In genomic region chr3:183434992-183435391, GRCh38 we compare ENCODE assay signal across 16 cellular contexts. TPM values are rescaled to one million over a fixed set of nuclear protein-coding genes. Genes with fewer than 3 reads are reported as not detected.
DNase-seq lines count a peak whose midpoint lies in the region; TF ChIP-seq lines count a peak whose summit lies in the region.
"Had no signal": no experiment of that assay in that cellular context is flagged by ENCODE, and none has a peak within 500 bp of the region (broad histone marks: within the 10 kb centered on the region; RNA-seq: fewer than 3 reads in every experiment).

No MANE protein-coding gene starts in this region.

- H3K79me2 ChIP-seq in OCI-LY3 (ENCODE audit: low read length) = no peaks in the 10 kb centered on the region

- peak overlapping the region; percentile 25; the same call in 1 of the 2 replicates for H3K4me2 ChIP-seq in OCI-LY3 (ENCODE audit: low read length)

- peaks cover 5% of the 10 kb centered on the region; the same call in 1 of the 2 replicates for H3K27me3 ChIP-seq in H7 (ENCODE audit: control insufficient read depth, insufficient read depth, low read length)
- H3K27me3 ChIP-seq in OCI-LY3 (ENCODE audit: low read depth, low read length) = peaks cover 9% of the 10 kb centered on the region
- no peaks in the 10 kb centered on the region for H3K27me3 ChIP-seq in CD4-positive, alpha-beta memory T cell (ENCODE audit: insufficient read depth, low read length)

- no peak overlapping the region for H3K4me3 ChIP-seq in H7 (ENCODE audit: insufficient read depth, low read depth, low read length)
- H3K4me3 ChIP-seq in OCI-LY3 (ENCODE audit: low read length) = no peak overlapping the region
- H3K4me3 ChIP-seq in CD4-positive, alpha-beta memory T cell (ENCODE audit: low read length in 2 of 2) = no peak overlapping the region

- peak overlapping the region; percentile 84; the same call in 1 of the 2 replicates for H3K27ac ChIP-seq in OCI-LY3 (ENCODE audit: low read length)
- no peak overlapping the region for H3K27ac ChIP-seq in CD4-positive, alpha-beta memory T cell (ENCODE audit: low read depth, low read length)

- POLR2A ChIA-PET in CD4-positive, alpha-beta memory T cell (lab: Charles Lee; ENCODE audit: partially characterized antibody) = no interaction called here

- CTCF ChIA-PET in CD4-positive, alpha-beta memory T cell (lab: Charles Lee; ENCODE audit: partially characterized antibody) = no interaction called here

- TF ChIP-seq CTCF in OCI-LY3 (IDR thresholded peaks at IDR 0.05; ENCODE audit: low read depth, low read length) (no peak), osteocyte (IDR thresholded peaks at IDR 0.05) (no peak), GM10266 (IDR thresholded peaks at IDR 0.05; ENCODE audit: control insufficient read depth, insufficient read depth, low read depth, missing control alignments) (no peak)

- H3K9ac ChIP-seq in OCI-LY3 (ENCODE audit: low read length) = no peak overlapping the region

- DNase-seq in H7 (peak; percentile 62), iPS DF 19.7 (ENCODE audit: low read depth, low spot score) (peak; percentile 52), osteocyte (ENCODE audit: extremely low spot score, unreplicated experiment) (peak; percentile 27), GM10266 (ENCODE audit: extremely low spot score) (no peak), immature natural killer cell (no peak)
- DNase-seq in CD4-positive, alpha-beta memory T cell = no peak
- DNase-seq: ACHN; CD4-positive, alpha-beta T cell; DND-41; KBM-7; NCI-H1092 treated with DMSO at 0.1 percent for 48 hours; NCI-H187; NCI-H446 treated with DMSO at 0.1 percent for 48 hours; NCI-H748 treated with DMSO at 0.1 percent for 48 hours; SIG-M5 had no signal

- H3K27me3 Mint-ChIP-seq in osteocyte (ENCODE audit: unreplicated experiment) (peaks cover 56% of the 10 kb centered on the region), immature natural killer cell (ENCODE audit: low read depth in 3 of 3) (peaks cover 2 to 7% (median 4%) of the 10 kb centered on the region in 3 donors)
- H3K27me3 Mint-ChIP-seq in CD4-positive, alpha-beta memory T cell = peaks cover 0 to 3% of the 10 kb centered on the region in 2 donors

- H3K9me3 ChIP-seq in OCI-LY3 (ENCODE audit: insufficient read depth, low read length) = no peaks in the 10 kb centered on the region
- H3K9me3 ChIP-seq in CD4-positive, alpha-beta memory T cell (ENCODE audit: control insufficient read depth in 1 of 2, low read length in 2 of 2) = no peaks in the 10 kb centered on the region

- H3K4me1 Mint-ChIP-seq in osteocyte (ENCODE audit: unreplicated experiment) (no peaks in the 10 kb centered on the region), immature natural killer cell (peaks cover 0 to 6% of the 10 kb centered on the region in 2 donors)
- peaks cover 10 to 33% (median 14%) of the 10 kb centered on the region in 4 donors for H3K4me1 Mint-ChIP-seq in CD4-positive, alpha-beta memory T cell

- H3K9me3 Mint-ChIP-seq in osteocyte (ENCODE audit: unreplicated experiment) = no peaks in the 10 kb centered on the region
- H3K9me3 Mint-ChIP-seq in CD4-positive, alpha-beta memory T cell = no peaks in the 10 kb centered on the region
- H3K9me3 Mint-ChIP-seq in immature natural killer cell = no peaks in the 10 kb centered on the region

- H3K36me3 Mint-ChIP-seq in osteocyte (ENCODE audit: unreplicated experiment) = no peaks in the 10 kb centered on the region
- no peaks in the 10 kb centered on the region for H3K36me3 Mint-ChIP-seq in CD4-positive, alpha-beta memory T cell
- no peaks in the 10 kb centered on the region for H3K36me3 Mint-ChIP-seq in immature natural killer cell

- no peaks in the 10 kb centered on the region for H3K36me3 ChIP-seq in H7 (replicated peaks; ENCODE audit: control insufficient read depth, insufficient read depth, low read length)
- no peaks in the 10 kb centered on the region for H3K36me3 ChIP-seq in OCI-LY3 (replicated peaks; ENCODE audit: low read depth, low read length)
- no peaks in the 10 kb centered on the region for H3K36me3 ChIP-seq in CD4-positive, alpha-beta memory T cell (ENCODE audit: insufficient read depth, low read length)

- H3K4me3 Mint-ChIP-seq in osteocyte (ENCODE audit: unreplicated experiment) (no peak overlapping the region), immature natural killer cell (no peak overlapping the region)
- H3K4me3 Mint-ChIP-seq in CD4-positive, alpha-beta memory T cell = no peak overlapping the region
- H3K4me3 Mint-ChIP-seq: CD4-positive, alpha-beta T cell had no signal

- H3K4me1 ChIP-seq in OCI-LY3 (ENCODE audit: low read length) = peaks cover 71% of the 10 kb centered on the region
- peaks cover 20% of the 10 kb centered on the region for H3K4me1 ChIP-seq in CD4-positive, alpha-beta memory T cell (ENCODE audit: insufficient read depth, low read length)

- intact Hi-C loops in CD4-positive, alpha-beta memory T cell (cut with micrococcal nuclease) = no loop called here

- H3K27ac Mint-ChIP-seq in osteocyte (ENCODE audit: unreplicated experiment) = no peak overlapping the region
- H3K27ac Mint-ChIP-seq in CD4-positive, alpha-beta memory T cell = peak overlapping the region in 1 of 7 donors; percentile 15
- H3K27ac Mint-ChIP-seq in immature natural killer cell = no peak overlapping the region
- H3K27ac Mint-ChIP-seq: CD4-positive, alpha-beta T cell had no signal

- H4K20me1 ChIP-seq in OCI-LY3 (ENCODE audit: insufficient read depth, low read length) = no peaks in the 10 kb centered on the region

- no peak overlapping the region for H2AFZ ChIP-seq in OCI-LY3 (ENCODE audit: low read depth, low read length)

RNA-seq across cellular contexts. Expression of gene MCF2L2, which starts 6.6 kb away (rescaled TPM):
- 5.3 and 6.4 TPM in 2 replicates for total RNA-seq in H7 (2014; rRNA removed; shearing (Covaris generic))
- 1.7 and 2.4 TPM in 2 replicates for total RNA-seq in osteocyte
- total RNA-seq in CD4-positive, alpha-beta memory T cell = 1 to 10 TPM; 6.5 to 7.3 TPM
- 1 to 10 TPM in 1 of 2 donors, under 1 TPM in 1; 0.37 to 3.7 TPM for polyA plus RNA-seq in CD4-positive, alpha-beta memory T cell
- polyA plus RNA-seq in immature natural killer cell = under 1 TPM in 2 of 3 donors, not detected in 1; 0.06 to 0.21 TPM

Comparison
In these comparisons a context has a peak if more than half of its experiments do, and no peak if none do; other contexts are left out.
1. DNase-seq: peak in H7 (single experiment), iPS DF 19.7 (single experiment) and osteocyte (single experiment); none in CD4-positive, alpha-beta memory T cell (0 of 5), GM10266 (single experiment) and immature natural killer cell (0 of 3).